In genomic region chr16:25416002-25416401, GRCh38 we compare ENCODE assay signal across 7 cellular contexts.
"Had no signal": no experiment of that assay in that cellular context is flagged by ENCODE, and none has a peak within 500 bp of the region (broad histone marks: within the 10 kb centered on the region; RNA-seq: fewer than 3 reads in every experiment).

No MANE protein-coding gene starts in this region.

- H3K27ac ChIP-seq: HL-60, KMS-11 had no signal

- DNase-seq: IMR-90, KBM-7, KG1 had no signal

- ATAC-seq: HepG2 had no signal

- FAIRE-seq: HepG2, HTR-8/SVneo had no signal

- H3K4me2 ChIP-seq: KMS-11 had no signal

- H3K9ac ChIP-seq: KMS-11 had no signal
